Comparison of ENCODE assay signal across 21 cellular contexts in genomic region chr7:47565841-47566240, GRCh38. TPM values are rescaled to one million over a fixed set of nuclear protein-coding genes. Genes with fewer than 3 reads are reported as not detected.
DNase-seq lines count a peak whose midpoint lies in the region; ATAC-seq, FAIRE-seq and TF ChIP-seq lines count a peak whose summit lies in the region.
"Had no signal": no experiment of that assay in that cellular context is flagged by ENCODE, and none has a peak within 500 bp of the region (broad histone marks: within the 10 kb centered on the region; RNA-seq: fewer than 3 reads in every experiment).

No MANE protein-coding gene starts in this region.

- H2BK15ac ChIP-seq in H9 (ENCODE audit: low read depth, low read length), result no peak overlapping the region

- ATAC-seq in HG03520 (IDR thresholded peaks at IDR 0.05; ENCODE audit: unreplicated experiment), result no peak
- ATAC-seq: CD8-positive, alpha-beta T cell; GM23338; HCT116 had no signal

- no peak overlapping the region for H3K23ac ChIP-seq in H9 (ENCODE audit: insufficient read length, low read depth, low read length)

- no peak for DNase-seq in H9
- DNase-seq in type B pancreatic cell (ENCODE audit: extremely low spot score, unreplicated experiment), result no peak
- DNase-seq in SJCRH30, result no peak
- no peak for DNase-seq in GM12892 (ENCODE audit: insufficient read length)
- DNase-seq: Calu3; CD8-positive, alpha-beta T cell; DMS153; Karpas-422; NCI-H1436; NCI-H187 treated with DMSO at 0.1 percent for 48 hours; NCI-H2227 treated with DMSO at 0.1 percent for 48 hours; NCI-H510A; NK-92 treated with Interleukin-12 subunit alpha and Interleukin-12 subunit beta, amount 100 ng/mL, for 24 hours had no signal

- no peak overlapping the region for H2AK5ac ChIP-seq in H9 (ENCODE audit: insufficient read length, low read length)

- no peak overlapping the region for H3K56ac ChIP-seq in H9 (ENCODE audit: insufficient read length, low read depth, low read length)

- no peak overlapping the region for H4K5ac ChIP-seq in H9 (ENCODE audit: insufficient read length, low read depth, low read length)

- H3K27ac ChIP-seq in H9 (ENCODE audit: insufficient read length, low read depth, low read length), result no peak overlapping the region
- H3K27ac ChIP-seq in SJCRH30, result no peak overlapping the region
- H3K27ac ChIP-seq: SJSA1 had no signal

- H3K27ac Mint-ChIP-seq in H9 (peak overlapping the region in 2 of 3 experiments; percentile 35 to 63; a peak in 1 of 7 replicates), brain (peak overlapping the region in 3 of 5 experiments; percentile 22 to 73 (median 62)), nephron (peak overlapping the region; percentile 78 to 100 (median 83)), type B pancreatic cell (peak overlapping the region; percentile 48)
- H3K27ac Mint-ChIP-seq: CD8-positive, alpha-beta T cell; GM23338 had no signal

- H4K20me1 ChIP-seq in H9 (ENCODE audit: control insufficient read depth, insufficient read depth, insufficient read length), result no peaks in the 10 kb centered on the region

- peaks cover 3 to 11% of the 10 kb centered on the region in 2 experiments; a peak in 2 of 4 replicates for H3K4me1 Mint-ChIP-seq in H9
- H3K4me1 Mint-ChIP-seq in brain, result peaks cover 40% of the 10 kb centered on the region
- peaks cover 38% of the 10 kb centered on the region for H3K4me1 Mint-ChIP-seq in nephron
- H3K4me1 Mint-ChIP-seq in type B pancreatic cell (ENCODE audit: unreplicated experiment), result peaks cover 38% of the 10 kb centered on the region

- no peak overlapping the region for H3K4me3 Mint-ChIP-seq in H9
- no peak overlapping the region for H3K4me3 Mint-ChIP-seq in brain
- no peak overlapping the region for H3K4me3 Mint-ChIP-seq in nephron
- no peak overlapping the region for H3K4me3 Mint-ChIP-seq in type B pancreatic cell
- H3K4me3 Mint-ChIP-seq: CD8-positive, alpha-beta T cell; GM23338 had no signal

- no peaks in the 10 kb centered on the region for H3K36me3 ChIP-seq in SJCRH30

- no peak overlapping the region for H4K8ac ChIP-seq in H9 (replicated peaks; ENCODE audit: insufficient read length, low read depth, low read length)

- H3K27me3 Mint-ChIP-seq in H9 (ENCODE audit: low read depth) (no peaks in the 10 kb centered on the region; the same call in 1 of the 2 replicates), brain (no peaks in the 10 kb centered on the region), nephron (ENCODE audit: low read depth) (no peaks in the 10 kb centered on the region), type B pancreatic cell (no peaks in the 10 kb centered on the region)

- no peak for FAIRE-seq in GM12892 (lab: Jason Lieb, UNC)
- FAIRE-seq: GM12891, RCC 7860 had no signal

- H2BK20ac ChIP-seq in H9 (ENCODE audit: low read depth, low read length, poor library complexity, severe bottlenecking), result no peak overlapping the region

- TF ChIP-seq CTCF in H9 (conservative IDR thresholded peaks at IDR 0.05) (no peak), brain (conservative IDR thresholded peaks at IDR 0.05) (no peak), nephron (IDR thresholded peaks at IDR 0.05; ENCODE audit: unreplicated experiment in 3 of 3) (no peak), type B pancreatic cell (conservative IDR thresholded peaks at IDR 0.05) (no peak)

- no peaks in the 10 kb centered on the region for H3K79me1 ChIP-seq in H9 (ENCODE audit: insufficient read depth, low read depth, low read length, poor library complexity, severe bottlenecking)

- H3K9me3 Mint-ChIP-seq in H9 (no peaks in the 10 kb centered on the region), brain (no peaks in the 10 kb centered on the region), nephron (no peaks in the 10 kb centered on the region), type B pancreatic cell (no peaks in the 10 kb centered on the region)
- H3K9me3 Mint-ChIP-seq: CD8-positive, alpha-beta T cell; GM23338 had no signal

- no peak overlapping the region for H2BK120ac ChIP-seq in H9 (ENCODE audit: low read depth, low read length, poor library complexity, severe bottlenecking)

- H3K4me1 ChIP-seq in H9 (ENCODE audit: insufficient read depth, low read length) (no peaks in the 10 kb centered on the region), SJCRH30 (peaks cover 5% of the 10 kb centered on the region)

- no peak overlapping the region for H3T11ph ChIP-seq in H9 (ENCODE audit: low read length)

- H3K14ac ChIP-seq in H9 (ENCODE audit: insufficient read depth, low read length), result no peak overlapping the region

- no peak overlapping the region for H2AFZ ChIP-seq in H9 (ENCODE audit: low read length)
- H2AFZ ChIP-seq: GM23338 had no signal

- no peak overlapping the region for H3K4me2 ChIP-seq in H9 (ENCODE audit: insufficient read depth, insufficient read length, low read length)
- H3K4me2 ChIP-seq: GM23338 had no signal

- H2BK12ac ChIP-seq in H9 (ENCODE audit: insufficient read length, low read depth, low read length), result no peak overlapping the region

- no peak overlapping the region for H3K18ac ChIP-seq in H9 (ENCODE audit: insufficient read length, low read depth, low read length)

- no peaks in the 10 kb centered on the region for H3K79me2 ChIP-seq in H9 (ENCODE audit: insufficient read depth, low read length)

- no peak overlapping the region for H3K4ac ChIP-seq in H9 (ENCODE audit: low read depth, low read length)

- no peaks in the 10 kb centered on the region for H3K27me3 ChIP-seq in H9 (ENCODE audit: insufficient read depth, low read length)
- H3K27me3 ChIP-seq in SJCRH30, result no peaks in the 10 kb centered on the region
- H3K27me3 ChIP-seq: SJSA1 had no signal

- WGBS in H9 (ENCODE audit: extremely low coverage, insufficient read length, low lambda C conversion rate), result no CpG with 5 or more reads among the region's 7 CpGs

- no peak overlapping the region for H3K9ac ChIP-seq in H9 (ENCODE audit: extremely low read depth, insufficient read length, low read length)

- H4K91ac ChIP-seq in H9 (ENCODE audit: insufficient read length, low read depth, low read length), result no peak overlapping the region

- H2BK5ac ChIP-seq in H9 (ENCODE audit: insufficient read length, low read length), result no peak overlapping the region

- H3K9me3 ChIP-seq in H9 (ENCODE audit: control insufficient read depth, low read depth, low read length), result no peaks in the 10 kb centered on the region
- H3K9me3 ChIP-seq in SJCRH30 (replicated peaks), result no peaks in the 10 kb centered on the region
- H3K9me3 ChIP-seq: SJSA1 had no signal

- H3K36me3 Mint-ChIP-seq in H9 (ENCODE audit: insufficient read depth in 1 of 3, low read depth in 3 of 3), result peaks cover 0 to 5% (median 0%) of the 10 kb centered on the region in 3 experiments; a peak in 2 of 7 replicates
- no peaks in the 10 kb centered on the region for H3K36me3 Mint-ChIP-seq in brain
- peaks cover 24% of the 10 kb centered on the region for H3K36me3 Mint-ChIP-seq in nephron (ENCODE audit: low read depth)
- H3K36me3 Mint-ChIP-seq in type B pancreatic cell, result peaks cover 35% of the 10 kb centered on the region
- H3K36me3 Mint-ChIP-seq: CD8-positive, alpha-beta T cell had no signal

- no peak overlapping the region for H3K4me3 ChIP-seq in SJCRH30
- H3K4me3 ChIP-seq: GM23338, SJSA1 had no signal

- TF ChIP-seq POLR2A in GM12892 (IDR thresholded peaks at IDR 0.05; ENCODE audit: low read depth, low read length), result no peak

- no peaks in the 10 kb centered on the region for H3K23me2 ChIP-seq in H9 (ENCODE audit: insufficient read length, low read depth, low read length, poor library complexity, severe bottlenecking)

RNA-seq across cellular contexts. Expression of gene TNS3, which starts 16.1 kb away (rescaled TPM):
- 9.2 and 9.5 TPM in 2 replicates for total RNA-seq in H9 (2021)
- 28.1 TPM for polyA plus RNA-seq in brain (ENCODE audit: insufficient read depth, low read depth, low replicate concordance)
- 48.8 and 138 TPM in 2 replicates for total RNA-seq in type B pancreatic cell (ENCODE audit: low replicate concordance)
- total RNA-seq in SJCRH30 (2014; rRNA removed; shearing (Covaris generic)), result 57.6 and 65.1 TPM in 2 replicates
- polyA plus RNA-seq in GM12892 (2012; ENCODE audit: missing spikeins), result 2.6 TPM
